In genomic region chr1:148372731-148373130, GRCh38 we compare ENCODE assay signal across 8 cellular contexts.
DNase-seq lines count a peak whose midpoint lies in the region; ATAC-seq and TF ChIP-seq lines count a peak whose summit lies in the region.
"Had no signal": no experiment of that assay in that cellular context is flagged by ENCODE, and none has a peak within 500 bp of the region (broad histone marks: within the 10 kb centered on the region; RNA-seq: fewer than 3 reads in every experiment).

No MANE protein-coding gene starts in this region.

- no peak overlapping the region for H3K27ac ChIP-seq in substantia nigra (ENCODE audit: low read depth, low read length, poor library complexity, severe bottlenecking)

- H3K4me1 Mint-ChIP-seq in activated CD4-positive, alpha-beta memory T cell treated with anti-CD3 and anti-CD28 coated beads, Interleukin-2, amount 10 ng/mL, durations not matched to agents 7 days and 5 days, result peaks cover 35% of the 10 kb centered on the region
- peaks cover 32% of the 10 kb centered on the region for H3K4me1 Mint-ChIP-seq in endothelial cell (ENCODE audit: unreplicated experiment)
- peaks cover 27% of the 10 kb centered on the region for H3K4me1 Mint-ChIP-seq in stimulated activated memory B cell treated with anti-CD40 and anti-IgM and Interleukin-4, amounts not matched to agents 10 μg/mL and 1 μg/mL and 100 μg/mL, for 72 hours
- H3K4me1 Mint-ChIP-seq: mesothelial cell of epicardium had no signal

- ATAC-seq in stimulated activated memory B cell treated with anti-CD40 and anti-IgM and Interleukin-4, amounts not matched to agents 10 μg/mL and 1 μg/mL and 100 μg/mL, for 72 hours, result no peak
- ATAC-seq in sciatic nerve (no peak), HG03520 (IDR thresholded peaks at IDR 0.05; ENCODE audit: unreplicated experiment) (no peak)

- TF ChIP-seq CTCF in endothelial cell (IDR thresholded peaks at IDR 0.05; ENCODE audit: unreplicated experiment), result no peak

- H3K36me3 Mint-ChIP-seq in activated CD4-positive, alpha-beta memory T cell treated with anti-CD3 and anti-CD28 coated beads, Interleukin-2, amount 10 ng/mL, durations not matched to agents 7 days and 5 days (ENCODE audit: low read depth), result no peaks in the 10 kb centered on the region
- H3K36me3 Mint-ChIP-seq in endothelial cell (ENCODE audit: low read depth, unreplicated experiment), result no peaks in the 10 kb centered on the region
- H3K36me3 Mint-ChIP-seq in stimulated activated memory B cell treated with anti-CD40 and anti-IgM and Interleukin-4, amounts not matched to agents 10 μg/mL and 1 μg/mL and 100 μg/mL, for 72 hours, result no peaks in the 10 kb centered on the region
- H3K36me3 Mint-ChIP-seq: mesothelial cell of epicardium had no signal

- H3K27ac Mint-ChIP-seq in activated CD4-positive, alpha-beta memory T cell treated with anti-CD3 and anti-CD28 coated beads, Interleukin-2, amount 10 ng/mL, durations not matched to agents 7 days and 5 days, result peak overlapping the region; percentile 95
- peak overlapping the region; percentile 95 for H3K27ac Mint-ChIP-seq in endothelial cell (ENCODE audit: unreplicated experiment)
- peak overlapping the region; percentile 57 for H3K27ac Mint-ChIP-seq in stimulated activated memory B cell treated with anti-CD40 and anti-IgM and Interleukin-4, amounts not matched to agents 10 μg/mL and 1 μg/mL and 100 μg/mL, for 72 hours
- H3K27ac Mint-ChIP-seq: mesothelial cell of epicardium had no signal

- DNase-seq in LoVo (ENCODE audit: low spot score) (peak; percentile 45), endothelial cell (ENCODE audit: low spot score) (no peak), sciatic nerve (ENCODE audit: low spot score) (no peak), substantia nigra (lab: John Stamatoyannopoulos, UW) (no peak)
- peak; percentile 58 for DNase-seq in activated CD4-positive, alpha-beta memory T cell treated with anti-CD3 and anti-CD28 coated beads, Interleukin-2, amount 10 ng/mL, durations not matched to agents 7 days and 5 days

- H3K4me3 Mint-ChIP-seq in activated CD4-positive, alpha-beta memory T cell treated with anti-CD3 and anti-CD28 coated beads, Interleukin-2, amount 10 ng/mL, durations not matched to agents 7 days and 5 days, result peak overlapping the region; percentile 45
- H3K4me3 Mint-ChIP-seq in endothelial cell (ENCODE audit: unreplicated experiment), result no peak overlapping the region
- no peak overlapping the region for H3K4me3 Mint-ChIP-seq in stimulated activated memory B cell treated with anti-CD40 and anti-IgM and Interleukin-4, amounts not matched to agents 10 μg/mL and 1 μg/mL and 100 μg/mL, for 72 hours
- H3K4me3 Mint-ChIP-seq: mesothelial cell of epicardium had no signal

- intact Hi-C loops in sciatic nerve (cut with DNase I), result no loop called here

- H3K9me3 Mint-ChIP-seq in activated CD4-positive, alpha-beta memory T cell treated with anti-CD3 and anti-CD28 coated beads, Interleukin-2, amount 10 ng/mL, durations not matched to agents 7 days and 5 days, result no peaks in the 10 kb centered on the region
- no peaks in the 10 kb centered on the region for H3K9me3 Mint-ChIP-seq in endothelial cell (ENCODE audit: unreplicated experiment)
- no peaks in the 10 kb centered on the region for H3K9me3 Mint-ChIP-seq in stimulated activated memory B cell treated with anti-CD40 and anti-IgM and Interleukin-4, amounts not matched to agents 10 μg/mL and 1 μg/mL and 100 μg/mL, for 72 hours
- H3K9me3 Mint-ChIP-seq: mesothelial cell of epicardium had no signal

- H3K27me3 Mint-ChIP-seq in activated CD4-positive, alpha-beta memory T cell treated with anti-CD3 and anti-CD28 coated beads, Interleukin-2, amount 10 ng/mL, durations not matched to agents 7 days and 5 days, result no peaks in the 10 kb centered on the region
- no peaks in the 10 kb centered on the region for H3K27me3 Mint-ChIP-seq in endothelial cell (ENCODE audit: unreplicated experiment)
- no peaks in the 10 kb centered on the region for H3K27me3 Mint-ChIP-seq in stimulated activated memory B cell treated with anti-CD40 and anti-IgM and Interleukin-4, amounts not matched to agents 10 μg/mL and 1 μg/mL and 100 μg/mL, for 72 hours

- CTCF ChIA-PET in activated CD4-positive, alpha-beta memory T cell treated with anti-CD3 and anti-CD28 coated beads, Interleukin-2, amount 10 ng/mL, durations not matched to agents 7 days and 5 days (lab: Charles Lee), result interaction anchor here (1.1 to 3.1 kb wide), 5 partner anchors 9 to 30 kb away, joined by 3 to 12 read pairs (median 4); no protein-coding TSS in a partner anchor

- POLR2A ChIA-PET in activated CD4-positive, alpha-beta memory T cell treated with anti-CD3 and anti-CD28 coated beads, Interleukin-2, amount 10 ng/mL, durations not matched to agents 7 days and 5 days (lab: Charles Lee), result interaction anchor here (0.8 to 5.1 kb wide), 10 partner anchors 9 to 150 kb away, joined by 3 to 57 read pairs (median 6); no protein-coding TSS in a partner anchor

Comparison
In these comparisons a context has a peak if more than half of its experiments do, and no peak if none do; other contexts are left out.
1. DNase-seq: peak in LoVo (single experiment) and activated CD4-positive, alpha-beta memory T cell treated with anti-CD3 and anti-CD28 coated beads, Interleukin-2, amount 10 ng/mL, durations not matched to agents 7 days and 5 days (single experiment); none in endothelial cell (single experiment), sciatic nerve (single experiment) and substantia nigra (0 of 49).
2. Peak in every context shown above with its lines, with median percentiles within 50 percentile points of each other: H3K27ac Mint-ChIP-seq.